ENCODE assay signal across 1 cellular context in the genomic region with DNA sequence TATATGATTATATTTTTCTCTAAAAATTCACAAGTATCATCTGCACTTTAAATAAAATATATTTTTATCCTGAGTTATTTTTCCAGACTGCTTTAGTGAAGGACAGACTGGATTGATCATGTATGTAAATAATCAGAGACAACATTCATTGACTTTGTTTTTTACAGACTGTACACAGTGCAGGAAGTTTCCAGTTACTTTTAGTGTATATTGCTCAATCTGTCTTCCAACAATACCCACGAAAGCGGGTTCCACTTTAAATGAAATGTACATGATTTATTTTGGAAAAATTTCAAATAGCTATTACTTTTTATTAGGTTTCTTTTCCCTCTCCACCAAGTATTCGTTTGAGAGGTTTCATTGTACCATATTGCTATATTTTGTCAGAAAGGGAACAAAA.
A peak's percentile ranks its signal among the peaks of the same experiment; 100 is the strongest.
TF ChIP-seq lines count a peak whose summit lies in the region.

No MANE protein-coding gene starts in this region.

TF ChIP-seq in HepG2, 621 proteins besides CTCF, POLR2A, EP300 and RAD21 (continued from another document):
- TF ChIP-seq ZFP36L2 (CRISPR knock-in tag; IDR thresholded peaks at IDR 0.05) (no peak), ZBTB7A (CRISPR knock-in tag; IDR thresholded peaks at IDR 0.05) (no peak), NFIC (IDR thresholded peaks at IDR 0.05; ENCODE audit: low read length) (peak; percentile 8; the same call in 1 of the 2 replicates), TRAFD1 (CRISPR knock-in tag; IDR thresholded peaks at IDR 0.05; ENCODE audit: borderline replicate concordance) (no peak)
